14 cellular contexts compared by ENCODE assay signal in the genomic region with DNA sequence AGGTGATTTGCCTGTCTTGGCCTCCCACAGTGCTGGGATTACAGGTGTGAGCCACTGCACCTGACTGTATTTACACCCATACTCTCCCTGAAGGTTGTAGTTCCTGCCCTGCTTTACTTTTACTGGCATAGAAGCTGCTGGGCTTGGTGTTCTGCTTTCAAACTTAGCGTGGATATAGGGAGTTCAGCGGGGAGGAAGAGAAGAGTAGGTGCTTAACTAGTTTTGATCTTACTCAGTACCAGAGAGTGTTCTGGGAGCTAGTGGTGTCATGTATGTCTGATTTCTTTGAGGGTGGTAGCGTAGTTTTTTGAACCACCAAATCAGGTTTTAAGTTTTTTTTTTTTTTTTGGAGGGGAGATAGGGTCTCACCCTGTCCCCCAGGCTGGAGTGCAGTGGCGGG. TPM values are rescaled to one million over a fixed set of nuclear protein-coding genes. Genes with fewer than 3 reads are reported as not detected.
DNase-seq lines count a peak whose midpoint lies in the region; ATAC-seq lines count a peak whose summit lies in the region.
"Had no signal": no experiment of that assay in that cellular context is flagged by ENCODE, and none has a peak within 500 bp of the region (broad histone marks: within the 10 kb centered on the region; RNA-seq: fewer than 3 reads in every experiment).

No MANE protein-coding gene starts in this region.

- ATAC-seq in GM19372 (IDR thresholded peaks at IDR 0.05; ENCODE audit: low read depth, unreplicated experiment) (peak; percentile 56), HG03095 (IDR thresholded peaks at IDR 0.05; ENCODE audit: unreplicated experiment) (peak; percentile 51)

- no peak overlapping the region for H3K4me3 Mint-ChIP-seq in activated CD4-positive, alpha-beta memory T cell treated with anti-CD3 and anti-CD28 coated beads for 36 hours
- H3K4me3 Mint-ChIP-seq in activated CD4-positive, alpha-beta memory T cell treated with anti-CD3 and anti-CD28 coated beads, Interleukin-2, amount 10 ng/mL, durations not matched to agents 7 days and 5 days = no peak overlapping the region
- H3K4me3 Mint-ChIP-seq in activated naive CD8-positive, alpha-beta T cell treated with anti-CD3 and anti-CD28 coated beads for 36 hours = no peak overlapping the region
- H3K4me3 Mint-ChIP-seq: immature natural killer cell, mesothelial cell of epicardium had no signal

- intact Hi-C loops in activated CD4-positive, alpha-beta memory T cell treated with anti-CD3 and anti-CD28 coated beads for 36 hours (cut with micrococcal nuclease) = no loop called here
- intact Hi-C loops in posterior cingulate gyrus (cut with DNase I) = no loop called here

- H3K27ac Mint-ChIP-seq in activated CD4-positive, alpha-beta memory T cell treated with anti-CD3 and anti-CD28 coated beads for 36 hours = no peak overlapping the region
- H3K27ac Mint-ChIP-seq in activated CD4-positive, alpha-beta memory T cell treated with anti-CD3 and anti-CD28 coated beads, Interleukin-2, amount 10 ng/mL, durations not matched to agents 7 days and 5 days = no peak overlapping the region
- peak overlapping the region; percentile 20 for H3K27ac Mint-ChIP-seq in activated naive CD8-positive, alpha-beta T cell treated with anti-CD3 and anti-CD28 coated beads for 36 hours
- H3K27ac Mint-ChIP-seq: immature natural killer cell, mesothelial cell of epicardium had no signal

- CTCF ChIA-PET in activated CD4-positive, alpha-beta memory T cell treated with anti-CD3 and anti-CD28 coated beads for 36 hours (lab: Charles Lee) = interaction anchor here (1.1 to 3.3 kb wide), 4 partner anchors 12 to 89 kb away, joined by 4 to 21 read pairs (median 6); no protein-coding TSS in a partner anchor
- CTCF ChIA-PET in activated CD4-positive, alpha-beta memory T cell treated with anti-CD3 and anti-CD28 coated beads, Interleukin-2, amount 10 ng/mL, durations not matched to agents 7 days and 5 days (lab: Charles Lee) = interaction anchor here (0.6 to 1.5 kb wide), 2 partner anchors 12 to 80 kb away, joined by 4 to 12 read pairs; no protein-coding TSS in a partner anchor

- DNase-seq in activated CD4-positive, alpha-beta memory T cell treated with anti-CD3 and anti-CD28 coated beads for 36 hours = peak; percentile 28
- no peak for DNase-seq in activated CD4-positive, alpha-beta memory T cell treated with anti-CD3 and anti-CD28 coated beads, Interleukin-2, amount 10 ng/mL, durations not matched to agents 7 days and 5 days
- no peak for DNase-seq in activated naive CD8-positive, alpha-beta T cell treated with anti-CD3 and anti-CD28 coated beads for 36 hours
- no peak for DNase-seq in NCI-H1417 (lab: John Stamatoyannopoulos, UW)
- no peak for DNase-seq in posterior cingulate gyrus
- DNase-seq in stimulated activated CD4-positive, alpha-beta T cell treated with anti-CD3 and anti-CD28 coated beads, Interleukin-2, amount 100 ng/mL, for 48 hours = no peak
- DNase-seq: immature natural killer cell, NCI-H1417 treated with DMSO at 0.1 percent for 48 hours, NCI-H524, ovary, T1000 had no signal

- H3K4me1 Mint-ChIP-seq in activated CD4-positive, alpha-beta memory T cell treated with anti-CD3 and anti-CD28 coated beads for 36 hours (ENCODE audit: low read depth) = peaks cover 54% of the 10 kb centered on the region
- peaks cover 25% of the 10 kb centered on the region for H3K4me1 Mint-ChIP-seq in activated CD4-positive, alpha-beta memory T cell treated with anti-CD3 and anti-CD28 coated beads, Interleukin-2, amount 10 ng/mL, durations not matched to agents 7 days and 5 days
- H3K4me1 Mint-ChIP-seq in activated naive CD8-positive, alpha-beta T cell treated with anti-CD3 and anti-CD28 coated beads for 36 hours = peaks cover 37% of the 10 kb centered on the region

- H3K9me3 Mint-ChIP-seq in activated CD4-positive, alpha-beta memory T cell treated with anti-CD3 and anti-CD28 coated beads for 36 hours = no peaks in the 10 kb centered on the region
- no peaks in the 10 kb centered on the region for H3K9me3 Mint-ChIP-seq in activated CD4-positive, alpha-beta memory T cell treated with anti-CD3 and anti-CD28 coated beads, Interleukin-2, amount 10 ng/mL, durations not matched to agents 7 days and 5 days
- no peaks in the 10 kb centered on the region for H3K9me3 Mint-ChIP-seq in activated naive CD8-positive, alpha-beta T cell treated with anti-CD3 and anti-CD28 coated beads for 36 hours
- H3K9me3 Mint-ChIP-seq: immature natural killer cell, mesothelial cell of epicardium had no signal

- POLR2A ChIA-PET in activated CD4-positive, alpha-beta memory T cell treated with anti-CD3 and anti-CD28 coated beads for 36 hours (lab: Charles Lee) = interaction anchor here (0.6 kb wide), 1 partner anchor 261 kb away, joined by 4 read pairs; no protein-coding TSS in a partner anchor
- POLR2A ChIA-PET in activated CD4-positive, alpha-beta memory T cell treated with anti-CD3 and anti-CD28 coated beads, Interleukin-2, amount 10 ng/mL, durations not matched to agents 7 days and 5 days (lab: Charles Lee) = interaction anchor here (0.9 kb wide), 1 partner anchor 10 kb away, joined by 3 read pairs; no protein-coding TSS in a partner anchor

- H3K27me3 Mint-ChIP-seq in activated CD4-positive, alpha-beta memory T cell treated with anti-CD3 and anti-CD28 coated beads for 36 hours = no peaks in the 10 kb centered on the region
- H3K27me3 Mint-ChIP-seq in activated CD4-positive, alpha-beta memory T cell treated with anti-CD3 and anti-CD28 coated beads, Interleukin-2, amount 10 ng/mL, durations not matched to agents 7 days and 5 days = no peaks in the 10 kb centered on the region
- no peaks in the 10 kb centered on the region for H3K27me3 Mint-ChIP-seq in activated naive CD8-positive, alpha-beta T cell treated with anti-CD3 and anti-CD28 coated beads for 36 hours

- H3K36me3 Mint-ChIP-seq in activated CD4-positive, alpha-beta memory T cell treated with anti-CD3 and anti-CD28 coated beads for 36 hours = peaks cover 7% of the 10 kb centered on the region
- H3K36me3 Mint-ChIP-seq in activated CD4-positive, alpha-beta memory T cell treated with anti-CD3 and anti-CD28 coated beads, Interleukin-2, amount 10 ng/mL, durations not matched to agents 7 days and 5 days (ENCODE audit: low read depth) = peaks cover 12% of the 10 kb centered on the region
- H3K36me3 Mint-ChIP-seq in activated naive CD8-positive, alpha-beta T cell treated with anti-CD3 and anti-CD28 coated beads for 36 hours = peaks cover 22% of the 10 kb centered on the region

RNA-seq across cellular contexts. Expression of a gene that starts 13.8 kb away (rescaled TPM):
- total RNA-seq in activated CD4-positive, alpha-beta memory T cell treated with anti-CD3 and anti-CD28 coated beads for 36 hours = 10 to 100 TPM; 14.1 to 14.3 TPM
- 10 to 100 TPM; 22.1 to 23.4 TPM for total RNA-seq in activated CD4-positive, alpha-beta memory T cell treated with anti-CD3 and anti-CD28 coated beads, Interleukin-2, amount 10 ng/mL, durations not matched to agents 7 days and 5 days
- 10 to 100 TPM; 14.7 to 16.2 TPM for total RNA-seq in activated naive CD8-positive, alpha-beta T cell treated with anti-CD3 and anti-CD28 coated beads for 36 hours
